28 cellular contexts compared by ENCODE assay signal in the genomic region with DNA sequence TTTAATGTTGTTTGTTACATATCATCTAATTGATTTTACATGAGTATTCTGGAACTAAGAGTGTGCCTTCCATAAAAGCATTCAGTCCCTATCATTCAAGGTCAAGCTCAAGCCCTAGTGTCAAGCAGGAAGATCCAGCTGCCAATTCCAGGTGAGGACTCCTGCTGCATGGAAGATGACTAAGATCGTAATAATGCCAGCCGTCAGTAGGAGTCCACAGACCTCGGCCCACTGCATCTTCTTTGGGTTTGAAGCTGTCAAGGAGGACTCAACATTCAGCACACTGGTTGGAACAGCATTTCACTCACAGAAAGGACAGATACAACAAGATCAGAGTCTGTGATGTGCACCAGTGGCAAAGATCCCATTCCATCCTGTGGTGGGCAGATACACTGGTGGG.
"Had no signal": no experiment of that assay in that cellular context is flagged by ENCODE, and none has a peak within 500 bp of the region (broad histone marks: within the 10 kb centered on the region; RNA-seq: fewer than 3 reads in every experiment).

No MANE protein-coding gene starts in this region.

- H3K4me2 ChIP-seq: smooth muscle cell had no signal

- H3K9me3 ChIP-seq: adrenal gland, body of pancreas, psoas muscle, sigmoid colon, thyroid gland had no signal

- H3K36me3 ChIP-seq: adrenal gland, sigmoid colon, thyroid gland had no signal

- H3K27me3 ChIP-seq: adrenal gland, body of pancreas, sigmoid colon, thyroid gland had no signal

- H3K79me2 ChIP-seq: parathyroid adenoma had no signal

- H3K9ac ChIP-seq: parathyroid adenoma had no signal

- H2AFZ ChIP-seq: parathyroid adenoma had no signal

- ATAC-seq: activated CD4-positive, alpha-beta T cell treated with anti-CD3 and anti-CD28 coated beads for 36 hours; body of pancreas; naive thymus-derived CD8-positive, alpha-beta T cell; psoas muscle; stimulated activated memory B cell treated with anti-CD40 and anti-IgM and Interleukin-4, amounts not matched to agents 10 μg/mL and 1 μg/mL and 100 μg/mL, for 72 hours; stimulated activated naive CD8-positive, alpha-beta T cell treated with anti-CD3 and anti-CD28 coated beads, Interleukin-15, amount 100 ng/mL, for 72 hours had no signal

- H3K27ac ChIP-seq: adrenal gland, body of pancreas, parathyroid adenoma, psoas muscle, thyroid gland had no signal

- H3K4me1 ChIP-seq: body of pancreas, parathyroid adenoma had no signal

- FAIRE-seq: colon, kidney had no signal

- DNase-seq: activated CD4-positive, alpha-beta T cell treated with anti-CD3 and anti-CD28 coated beads for 36 hours; activated CD4-positive, CD25-positive, alpha-beta regulatory T cell; activated effector memory CD4-positive, alpha-beta T cell treated with Interleukin-2 at 50 U/mL for 16 hours; activated naive CD4-positive, alpha-beta T cell treated with anti-CD3 and anti-CD28 coated beads for 36 hours; activated naive CD8-positive, alpha-beta T cell treated with anti-CD3 and anti-CD28 coated beads for 36 hours; activated T-cell treated with anti-CD3 and anti-CD28 coated beads for 4 hours; adrenal gland; aorta; body of pancreas; effector memory CD4-positive, alpha-beta T cell; hypothalamus; immature natural killer cell; kidney; mammary epithelial cell; naive thymus-derived CD8-positive, alpha-beta T cell; occipital lobe; psoas muscle; sigmoid colon; stimulated activated CD4-positive, alpha-beta T cell treated with anti-CD3 and anti-CD28 coated beads, Interleukin-1b, Interleukin-23, amount 100 ng/mL, for 48 hours; stimulated activated CD4-positive, alpha-beta T cell treated with anti-CD3 and anti-CD28 coated beads, Interleukin-4, amount 100 ng/mL, for 4 hours; stimulated activated CD8-positive, alpha-beta memory T cell treated with anti-CD3 and anti-CD28 coated beads, Interleukin-4, amount 100 ng/mL, for 48 hours; stimulated activated naive CD8-positive, alpha-beta T cell treated with anti-CD3 and anti-CD28 coated beads, Interleukin-15, amount 100 ng/mL, for 72 hours; substantia nigra; thyroid gland had no signal

- H3K4me3 ChIP-seq: adrenal gland, body of pancreas, psoas muscle, sigmoid colon, smooth muscle cell, thyroid gland had no signal
